Comparison of ENCODE assay signal across 2 cellular contexts in the genomic region with DNA sequence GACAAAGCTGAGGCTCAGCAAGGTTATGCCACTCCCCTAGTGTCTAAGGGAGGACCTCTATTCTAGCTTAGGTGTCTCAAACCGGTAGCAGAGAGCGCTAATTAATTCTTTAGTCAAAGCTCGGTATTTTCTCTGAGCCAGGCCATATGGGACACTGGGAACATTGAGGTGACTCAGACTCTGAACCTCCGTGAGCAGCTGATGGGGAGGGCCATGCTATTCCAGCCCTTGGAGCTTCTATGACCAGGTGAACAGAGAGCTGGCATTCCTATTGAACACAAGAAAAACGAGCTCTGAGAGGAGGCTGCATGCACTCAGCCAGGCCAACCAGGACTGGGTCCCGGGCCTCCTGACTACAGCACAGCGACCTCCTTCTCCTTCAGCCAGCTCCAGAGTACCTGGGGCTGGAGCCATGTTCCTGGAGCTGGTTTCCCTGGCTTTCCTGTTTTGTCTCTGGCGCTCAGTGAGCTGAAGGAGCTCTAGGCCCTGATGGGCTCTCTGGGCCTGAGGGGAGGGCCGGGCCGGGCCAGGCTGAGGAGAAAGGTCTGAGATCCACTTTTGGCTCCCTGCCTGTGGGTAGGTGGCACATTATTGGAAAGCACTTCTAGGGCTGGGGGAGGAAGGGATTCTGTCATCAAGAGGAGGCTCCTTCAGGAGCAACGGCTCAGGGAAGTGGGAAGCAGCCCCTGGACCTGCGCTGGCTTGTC.
TF ChIP-seq lines count a peak whose summit lies in the region.

No MANE protein-coding gene starts in this region.

TF ChIP-seq in SK-N-SH treated with all-trans-retinoic acid at 6 μM for 48 hours, 23 proteins besides CTCF, POLR2A, EP300 and RAD21 (continued from another document):
- TF ChIP-seq PPARA (CRISPR knock-in tag; IDR thresholded peaks at IDR 0.05; ENCODE audit: borderline replicate concordance) = no peak
- TF ChIP-seq ZNF70 (CRISPR knock-in tag; IDR thresholded peaks at IDR 0.05) = no peak
- TF ChIP-seq RARB (CRISPR knock-in tag; IDR thresholded peaks at IDR 0.05) = no peak
- TF ChIP-seq, protein P1, sequence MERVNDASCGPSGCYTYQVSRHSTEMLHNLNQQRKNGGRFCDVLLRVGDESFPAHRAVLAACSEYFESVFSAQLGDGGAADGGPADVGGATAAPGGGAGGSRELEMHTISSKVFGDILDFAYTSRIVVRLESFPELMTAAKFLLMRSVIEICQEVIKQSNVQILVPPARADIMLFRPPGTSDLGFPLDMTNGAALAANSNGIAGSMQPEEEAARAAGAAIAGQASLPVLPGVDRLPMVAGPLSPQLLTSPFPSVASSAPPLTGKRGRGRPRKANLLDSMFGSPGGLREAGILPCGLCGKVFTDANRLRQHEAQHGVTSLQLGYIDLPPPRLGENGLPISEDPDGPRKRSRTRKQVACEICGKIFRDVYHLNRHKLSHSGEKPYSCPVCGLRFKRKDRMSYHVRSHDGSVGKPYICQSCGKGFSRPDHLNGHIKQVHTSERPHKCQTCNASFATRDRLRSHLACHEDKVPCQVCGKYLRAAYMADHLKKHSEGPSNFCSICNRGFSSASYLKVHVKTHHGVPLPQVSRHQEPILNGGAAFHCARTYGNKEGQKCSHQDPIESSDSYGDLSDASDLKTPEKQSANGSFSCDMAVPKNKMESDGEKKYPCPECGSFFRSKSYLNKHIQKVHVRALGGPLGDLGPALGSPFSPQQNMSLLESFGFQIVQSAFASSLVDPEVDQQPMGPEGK (CRISPR knock-in tag; IDR thresholded peaks at IDR 0.05; ENCODE audit: borderline replicate concordance) = no peak

TF ChIP-seq in SK-N-SH, 30 proteins besides CTCF, POLR2A, EP300 and RAD21 (continued from another document):
- TF ChIP-seq, protein P2, sequence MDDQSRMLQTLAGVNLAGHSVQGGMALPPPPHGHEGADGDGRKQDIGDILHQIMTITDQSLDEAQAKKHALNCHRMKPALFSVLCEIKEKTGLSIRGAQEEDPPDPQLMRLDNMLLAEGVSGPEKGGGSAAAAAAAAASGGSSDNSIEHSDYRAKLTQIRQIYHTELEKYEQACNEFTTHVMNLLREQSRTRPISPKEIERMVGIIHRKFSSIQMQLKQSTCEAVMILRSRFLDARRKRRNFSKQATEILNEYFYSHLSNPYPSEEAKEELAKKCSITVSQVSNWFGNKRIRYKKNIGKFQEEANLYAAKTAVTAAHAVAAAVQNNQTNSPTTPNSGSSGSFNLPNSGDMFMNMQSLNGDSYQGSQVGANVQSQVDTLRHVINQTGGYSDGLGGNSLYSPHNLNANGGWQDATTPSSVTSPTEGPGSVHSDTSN (IDR thresholded peaks at IDR 0.05) = no peak
- TF ChIP-seq, protein P3, sequence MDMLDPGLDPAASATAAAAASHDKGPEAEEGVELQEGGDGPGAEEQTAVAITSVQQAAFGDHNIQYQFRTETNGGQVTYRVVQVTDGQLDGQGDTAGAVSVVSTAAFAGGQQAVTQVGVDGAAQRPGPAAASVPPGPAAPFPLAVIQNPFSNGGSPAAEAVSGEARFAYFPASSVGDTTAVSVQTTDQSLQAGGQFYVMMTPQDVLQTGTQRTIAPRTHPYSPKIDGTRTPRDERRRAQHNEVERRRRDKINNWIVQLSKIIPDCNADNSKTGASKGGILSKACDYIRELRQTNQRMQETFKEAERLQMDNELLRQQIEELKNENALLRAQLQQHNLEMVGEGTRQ (IDR thresholded peaks at IDR 0.05; ENCODE audit: borderline replicate concordance, low read depth, low read length) = no peak
- TF ChIP-seq RXRA (IDR thresholded peaks at IDR 0.05; ENCODE audit: borderline replicate concordance, low read depth) (no peak), TCF12 (IDR thresholded peaks at IDR 0.05) (no peak), FOSL2 (IDR thresholded peaks at IDR 0.05; ENCODE audit: borderline replicate concordance, low read depth) (no peak), NFIC (IDR thresholded peaks at IDR 0.05; ENCODE audit: borderline replicate concordance) (no peak), TAF1 (IDR thresholded peaks at IDR 0.05; ENCODE audit: borderline replicate concordance, low read depth, low read length) (no peak), POLR2AphosphoS5 (IDR thresholded peaks at IDR 0.05; ENCODE audit: low read depth, low read length) (no peak), MEF2A (IDR thresholded peaks at IDR 0.05; ENCODE audit: borderline replicate concordance, low read depth) (no peak), GATA2 (CRISPR knock-in tag; IDR thresholded peaks at IDR 0.05) (no peak), SMC3 (IDR thresholded peaks at IDR 0.05; ENCODE audit: low read depth, low read length) (no peak), CHD2 (IDR thresholded peaks at IDR 0.05; ENCODE audit: low read length, partially characterized antibody) (no peak), YY1 (IDR thresholded peaks at IDR 0.05; ENCODE audit: low read depth) (no peak), RCOR1 (IDR thresholded peaks at IDR 0.05; ENCODE audit: low read length) (no peak)
- TF ChIP-seq, protein P4, sequence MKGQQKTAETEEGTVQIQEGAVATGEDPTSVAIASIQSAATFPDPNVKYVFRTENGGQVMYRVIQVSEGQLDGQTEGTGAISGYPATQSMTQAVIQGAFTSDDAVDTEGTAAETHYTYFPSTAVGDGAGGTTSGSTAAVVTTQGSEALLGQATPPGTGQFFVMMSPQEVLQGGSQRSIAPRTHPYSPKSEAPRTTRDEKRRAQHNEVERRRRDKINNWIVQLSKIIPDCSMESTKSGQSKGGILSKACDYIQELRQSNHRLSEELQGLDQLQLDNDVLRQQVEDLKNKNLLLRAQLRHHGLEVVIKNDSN (IDR thresholded peaks at IDR 0.05; ENCODE audit: borderline replicate concordance, low read depth) = no peak
- TF ChIP-seq, protein P5, sequence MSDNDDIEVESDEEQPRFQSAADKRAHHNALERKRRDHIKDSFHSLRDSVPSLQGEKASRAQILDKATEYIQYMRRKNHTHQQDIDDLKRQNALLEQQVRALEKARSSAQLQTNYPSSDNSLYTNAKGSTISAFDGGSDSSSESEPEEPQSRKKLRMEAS (IDR thresholded peaks at IDR 0.05; ENCODE audit: low read depth) = no peak
- TF ChIP-seq, protein P6, sequence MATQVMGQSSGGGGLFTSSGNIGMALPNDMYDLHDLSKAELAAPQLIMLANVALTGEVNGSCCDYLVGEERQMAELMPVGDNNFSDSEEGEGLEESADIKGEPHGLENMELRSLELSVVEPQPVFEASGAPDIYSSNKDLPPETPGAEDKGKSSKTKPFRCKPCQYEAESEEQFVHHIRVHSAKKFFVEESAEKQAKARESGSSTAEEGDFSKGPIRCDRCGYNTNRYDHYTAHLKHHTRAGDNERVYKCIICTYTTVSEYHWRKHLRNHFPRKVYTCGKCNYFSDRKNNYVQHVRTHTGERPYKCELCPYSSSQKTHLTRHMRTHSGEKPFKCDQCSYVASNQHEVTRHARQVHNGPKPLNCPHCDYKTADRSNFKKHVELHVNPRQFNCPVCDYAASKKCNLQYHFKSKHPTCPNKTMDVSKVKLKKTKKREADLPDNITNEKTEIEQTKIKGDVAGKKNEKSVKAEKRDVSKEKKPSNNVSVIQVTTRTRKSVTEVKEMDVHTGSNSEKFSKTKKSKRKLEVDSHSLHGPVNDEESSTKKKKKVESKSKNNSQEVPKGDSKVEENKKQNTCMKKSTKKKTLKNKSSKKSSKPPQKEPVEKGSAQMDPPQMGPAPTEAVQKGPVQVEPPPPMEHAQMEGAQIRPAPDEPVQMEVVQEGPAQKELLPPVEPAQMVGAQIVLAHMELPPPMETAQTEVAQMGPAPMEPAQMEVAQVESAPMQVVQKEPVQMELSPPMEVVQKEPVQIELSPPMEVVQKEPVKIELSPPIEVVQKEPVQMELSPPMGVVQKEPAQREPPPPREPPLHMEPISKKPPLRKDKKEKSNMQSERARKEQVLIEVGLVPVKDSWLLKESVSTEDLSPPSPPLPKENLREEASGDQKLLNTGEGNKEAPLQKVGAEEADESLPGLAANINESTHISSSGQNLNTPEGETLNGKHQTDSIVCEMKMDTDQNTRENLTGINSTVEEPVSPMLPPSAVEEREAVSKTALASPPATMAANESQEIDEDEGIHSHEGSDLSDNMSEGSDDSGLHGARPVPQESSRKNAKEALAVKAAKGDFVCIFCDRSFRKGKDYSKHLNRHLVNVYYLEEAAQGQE (IDR thresholded peaks at IDR 0.05; ENCODE audit: low read depth, low read length) = no peak
- TF ChIP-seq, protein P7, sequence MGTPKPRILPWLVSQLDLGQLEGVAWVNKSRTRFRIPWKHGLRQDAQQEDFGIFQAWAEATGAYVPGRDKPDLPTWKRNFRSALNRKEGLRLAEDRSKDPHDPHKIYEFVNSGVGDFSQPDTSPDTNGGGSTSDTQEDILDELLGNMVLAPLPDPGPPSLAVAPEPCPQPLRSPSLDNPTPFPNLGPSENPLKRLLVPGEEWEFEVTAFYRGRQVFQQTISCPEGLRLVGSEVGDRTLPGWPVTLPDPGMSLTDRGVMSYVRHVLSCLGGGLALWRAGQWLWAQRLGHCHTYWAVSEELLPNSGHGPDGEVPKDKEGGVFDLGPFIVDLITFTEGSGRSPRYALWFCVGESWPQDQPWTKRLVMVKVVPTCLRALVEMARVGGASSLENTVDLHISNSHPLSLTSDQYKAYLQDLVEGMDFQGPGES (IDR thresholded peaks at IDR 0.05; ENCODE audit: low read depth, low read length) = no peak
